8 cellular contexts compared by ENCODE assay signal in the genomic region with DNA sequence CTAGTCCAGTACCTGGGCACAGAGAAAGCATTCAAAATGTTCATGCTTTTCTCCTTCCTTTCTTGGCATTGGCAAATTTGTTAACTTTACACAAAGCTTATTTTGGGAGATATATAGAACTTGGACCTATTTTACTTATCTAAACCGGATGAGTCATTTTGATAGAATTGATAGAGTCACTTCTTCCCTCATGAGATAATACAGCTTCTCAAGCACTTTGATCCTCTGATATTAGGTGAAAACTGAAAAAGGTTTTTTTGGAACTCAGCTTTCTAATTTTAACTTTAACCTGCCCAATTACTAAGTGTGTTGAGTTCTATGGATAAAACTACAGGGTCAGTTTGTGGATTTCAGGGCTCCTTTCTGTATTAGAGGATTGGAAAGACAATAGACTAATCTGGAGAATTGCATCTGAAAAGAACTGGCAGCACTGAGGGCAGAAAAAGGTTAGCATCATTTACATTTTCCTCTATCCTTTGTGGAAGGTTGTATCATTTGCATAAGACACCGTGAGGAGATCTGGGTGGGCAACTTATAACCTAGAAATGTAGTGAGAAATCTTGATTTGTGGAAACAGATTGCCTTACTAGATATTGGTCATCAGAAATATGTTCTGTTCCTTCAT. TPM values are rescaled to one million over a fixed set of nuclear protein-coding genes. Genes with fewer than 3 reads are reported as not detected.
A peak's percentile ranks its signal among the peaks of the same experiment; 100 is the strongest.
DNase-seq lines count a peak whose midpoint lies in the region; ATAC-seq and TF ChIP-seq lines count a peak whose summit lies in the region.

No MANE protein-coding gene starts in this region.

- peak overlapping the region; percentile 99 for H3K27ac Mint-ChIP-seq in activated T-helper 1 cell treated with anti-CD3 and anti-CD28 coated beads, Interleukin-12 subunit alpha, Interleukin-12 subunit beta, Interleukin-2, Interleukin-4 antibody, amounts not matched to agents 30 ng/mL and 10 ng/mL and 1 ng/mL, durations not matched to agents 14 hours and 24 hours and 36 hours
- peak overlapping the region; percentile 98 for H3K27ac Mint-ChIP-seq in type B pancreatic cell

- TF ChIP-seq CTCF in cardiac muscle cell (IDR thresholded peaks at IDR 0.05; ENCODE audit: low read depth, low read length), result no peak
- TF ChIP-seq CTCF in type B pancreatic cell (conservative IDR thresholded peaks at IDR 0.05), result no peak

- H3K27ac ChIP-seq in cardiac muscle cell, result no peak overlapping the region
- no peak overlapping the region for H3K27ac ChIP-seq in iPS DF 6.9 (ENCODE audit: low read length)

- no CpG with 5 or more reads among the region's 2 CpGs for WGBS in iPS DF 6.9 (ENCODE audit: insufficient coverage, insufficient read length)

- H3K36me3 ChIP-seq in cardiac muscle cell, result no peaks in the 10 kb centered on the region
- H3K36me3 ChIP-seq in iPS DF 6.9 (ENCODE audit: control insufficient read depth, insufficient read depth, low read length), result no peaks in the 10 kb centered on the region

- peaks cover 51% of the 10 kb centered on the region for H3K4me1 Mint-ChIP-seq in activated T-helper 1 cell treated with anti-CD3 and anti-CD28 coated beads, Interleukin-12 subunit alpha, Interleukin-12 subunit beta, Interleukin-2, Interleukin-4 antibody, amounts not matched to agents 30 ng/mL and 10 ng/mL and 1 ng/mL, durations not matched to agents 14 hours and 24 hours and 36 hours (ENCODE audit: low read depth)
- peaks cover 9% of the 10 kb centered on the region for H3K4me1 Mint-ChIP-seq in type B pancreatic cell (ENCODE audit: unreplicated experiment)

- DNase-seq in cardiac muscle cell (ENCODE audit: low read depth in 1 of 2, low spot score in 1 of 2), result no peak
- DNase-seq in left cardiac atrium, result no peak
- no peak for DNase-seq in activated T-helper 1 cell treated with anti-CD3 and anti-CD28 coated beads, Interleukin-12 subunit alpha, Interleukin-12 subunit beta, Interleukin-2, Interleukin-4 antibody, amounts not matched to agents 30 ng/mL and 10 ng/mL and 1 ng/mL, durations not matched to agents 14 hours and 24 hours and 36 hours (ENCODE audit: low spot score)
- DNase-seq in iPS DF 6.9 (ENCODE audit: low read depth, low spot score), result no peak
- no peak for DNase-seq in type B pancreatic cell (ENCODE audit: extremely low spot score, unreplicated experiment)
- DNase-seq in NCI-H1105 treated with DMSO at 0.1 percent for 48 hours (lab: John Stamatoyannopoulos, UW), result no peak
- DNase-seq in activated CD4-positive, alpha-beta T cell treated with anti-CD3 and anti-CD28 coated beads, Interleukin-2, amount 50 U/mL, for 1 hour, result no peak
- no peak for DNase-seq in midbrain (lab: John Stamatoyannopoulos, UW)

- H3K27me3 Mint-ChIP-seq in activated T-helper 1 cell treated with anti-CD3 and anti-CD28 coated beads, Interleukin-12 subunit alpha, Interleukin-12 subunit beta, Interleukin-2, Interleukin-4 antibody, amounts not matched to agents 30 ng/mL and 10 ng/mL and 1 ng/mL, durations not matched to agents 14 hours and 24 hours and 36 hours (ENCODE audit: insufficient read depth), result peaks cover 3% of the 10 kb centered on the region
- H3K27me3 Mint-ChIP-seq in type B pancreatic cell, result no peaks in the 10 kb centered on the region

- no peak for ATAC-seq in left cardiac atrium

- peaks cover 2% of the 10 kb centered on the region for H3K4me1 ChIP-seq in cardiac muscle cell (ENCODE audit: low read depth)
- no peaks in the 10 kb centered on the region for H3K4me1 ChIP-seq in iPS DF 6.9 (ENCODE audit: control insufficient read depth, insufficient read depth, low read length)

- H3K9me3 ChIP-seq in cardiac muscle cell (ENCODE audit: low read depth) (no peaks in the 10 kb centered on the region), iPS DF 6.9 (ENCODE audit: control insufficient read depth, insufficient read depth, low read length) (no peaks in the 10 kb centered on the region)

- H3K9me3 Mint-ChIP-seq in activated T-helper 1 cell treated with anti-CD3 and anti-CD28 coated beads, Interleukin-12 subunit alpha, Interleukin-12 subunit beta, Interleukin-2, Interleukin-4 antibody, amounts not matched to agents 30 ng/mL and 10 ng/mL and 1 ng/mL, durations not matched to agents 14 hours and 24 hours and 36 hours, result no peaks in the 10 kb centered on the region
- no peaks in the 10 kb centered on the region for H3K9me3 Mint-ChIP-seq in type B pancreatic cell

- H3K4me3 Mint-ChIP-seq in activated T-helper 1 cell treated with anti-CD3 and anti-CD28 coated beads, Interleukin-12 subunit alpha, Interleukin-12 subunit beta, Interleukin-2, Interleukin-4 antibody, amounts not matched to agents 30 ng/mL and 10 ng/mL and 1 ng/mL, durations not matched to agents 14 hours and 24 hours and 36 hours, result peak overlapping the region; percentile 99
- H3K4me3 Mint-ChIP-seq in type B pancreatic cell, result peak overlapping the region; percentile 95

- peak overlapping the region; percentile 69 for H3K4me3 ChIP-seq in cardiac muscle cell
- peak overlapping the region; percentile 20; the same call in 1 of the 2 replicates for H3K4me3 ChIP-seq in iPS DF 6.9 (ENCODE audit: low read length)

- intact Hi-C loops in left cardiac atrium (cut with DNase I), result no loop called here
- intact Hi-C loops in activated T-helper 1 cell treated with anti-CD3 and anti-CD28 coated beads, Interleukin-12 subunit alpha, Interleukin-12 subunit beta, Interleukin-2, Interleukin-4 antibody, amounts not matched to agents 30 ng/mL and 10 ng/mL and 1 ng/mL, durations not matched to agents 14 hours and 24 hours and 36 hours (cut with micrococcal nuclease), result loop anchor here (5.0 to 10.0 kb wide), 4 partner anchors 74 to 1904 kb away; partner anchors contain the start of gene ZBTB33

- H3K27me3 ChIP-seq in cardiac muscle cell (no peaks in the 10 kb centered on the region), iPS DF 6.9 (ENCODE audit: control insufficient read depth, insufficient read depth, low read length) (no peaks in the 10 kb centered on the region)

- H3K36me3 Mint-ChIP-seq in activated T-helper 1 cell treated with anti-CD3 and anti-CD28 coated beads, Interleukin-12 subunit alpha, Interleukin-12 subunit beta, Interleukin-2, Interleukin-4 antibody, amounts not matched to agents 30 ng/mL and 10 ng/mL and 1 ng/mL, durations not matched to agents 14 hours and 24 hours and 36 hours (ENCODE audit: low read depth), result peaks cover 1% of the 10 kb centered on the region
- H3K36me3 Mint-ChIP-seq in type B pancreatic cell, result no peaks in the 10 kb centered on the region

RNA-seq across cellular contexts. Expression of gene WDR44, which starts 2.4 kb away (rescaled TPM):
- total RNA-seq in cardiac muscle cell (15.2 and 15.9 TPM in 2 replicates), left cardiac atrium (10 to 100 TPM; 10.3 to 10.4 TPM), type B pancreatic cell (ENCODE audit: low replicate concordance) (9.3 and 9.5 TPM in 2 replicates)
- polyA plus RNA-seq in cardiac muscle cell, result 11.9 and 18.6 TPM in 2 replicates
- total RNA-seq in activated T-helper 1 cell treated with anti-CD3 and anti-CD28 coated beads, Interleukin-12 subunit alpha, Interleukin-12 subunit beta, Interleukin-2, Interleukin-4 antibody, amounts not matched to agents 30 ng/mL and 10 ng/mL and 1 ng/mL, durations not matched to agents 14 hours and 24 hours and 36 hours, result 10.0 and 11.3 TPM in 2 replicates
